In the genomic region with DNA sequence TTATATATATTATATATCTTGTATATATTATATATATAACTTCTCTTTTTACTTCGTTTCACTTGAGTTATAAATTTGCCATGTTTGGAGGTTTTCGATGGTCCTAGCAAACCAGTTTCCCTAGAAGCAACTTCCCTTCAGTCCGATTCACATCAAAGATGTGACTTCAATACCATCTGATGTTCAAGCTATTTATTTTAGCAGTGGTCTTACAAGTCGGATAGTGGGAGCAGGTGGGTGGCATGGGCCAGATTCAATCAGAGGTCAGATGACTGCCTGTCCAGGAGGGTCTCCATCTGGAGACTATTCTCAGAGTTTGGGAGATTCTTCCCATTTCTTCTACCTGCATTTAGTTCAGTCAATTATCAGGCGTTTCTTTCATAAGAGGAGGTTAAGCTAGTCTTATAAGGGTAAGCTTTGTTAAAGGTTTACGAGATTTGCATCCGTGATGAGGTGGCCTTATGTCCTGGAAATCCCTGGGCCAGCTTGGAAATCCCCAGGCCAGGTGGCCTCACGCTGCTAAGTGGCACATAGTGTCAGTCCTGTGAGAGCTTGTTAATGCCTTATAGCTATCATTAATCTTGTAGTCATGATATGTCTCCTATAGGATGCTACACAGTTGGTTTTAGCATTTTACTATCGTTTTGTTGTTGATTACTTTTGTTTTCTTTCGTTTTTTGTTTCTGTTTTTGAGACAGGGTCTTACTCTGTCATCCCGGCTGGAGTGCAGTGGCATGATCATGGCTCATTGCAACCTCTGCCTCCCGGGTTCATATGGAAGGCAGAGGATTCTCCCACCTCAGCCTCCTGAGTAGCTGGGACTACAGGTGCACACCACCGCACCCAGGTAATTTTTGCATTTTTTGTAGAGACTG, we compare ENCODE assay signal across 9 cellular contexts.
DNase-seq lines count a peak whose midpoint lies in the region; ATAC-seq and TF ChIP-seq lines count a peak whose summit lies in the region.
"Had no signal": no experiment of that assay in that cellular context is flagged by ENCODE, and none has a peak within 500 bp of the region (broad histone marks: within the 10 kb centered on the region; RNA-seq: fewer than 3 reads in every experiment).

No MANE protein-coding gene starts in this region.

- H3K79me2 ChIP-seq in SU-DHL-6 (ENCODE audit: insufficient read depth, low read length) = no peaks in the 10 kb centered on the region; the same call in 1 of the 2 replicates

- no peak for TF ChIP-seq CTCF in GM12864 (IDR thresholded peaks at IDR 0.05; ENCODE audit: low read depth, low read length, missing control alignments)
- TF ChIP-seq CTCF in SU-DHL-6 (IDR thresholded peaks at IDR 0.05; ENCODE audit: insufficient read depth, low read length, poor library complexity, severe bottlenecking) = no peak
- TF ChIP-seq CTCF in gastrocnemius medialis (IDR thresholded peaks at IDR 0.05 in 4 of 5, conservative IDR thresholded peaks at IDR 0.05 in 1 of 5) = no peak

- in situ Hi-C loops in gastrocnemius medialis (cut with MboI; ENCODE audit: low sequenced_read_pairs in 4 of 4) = no loop called here

- intact Hi-C loops in gastrocnemius medialis (cut with DNase I; ENCODE audit: low total_unique reads) = no loop called here

- no peaks in the 10 kb centered on the region for H3K9me3 ChIP-seq in SU-DHL-6 (ENCODE audit: insufficient read depth, low read length)
- no peaks in the 10 kb centered on the region for H3K9me3 ChIP-seq in gastrocnemius medialis

- H3K4me3 ChIP-seq in GM12864 (ENCODE audit: low read depth, low read length) (peak overlapping the region; percentile 24; the same call in 1 of the 2 replicates), SU-DHL-6 (ENCODE audit: insufficient read depth, low read length, poor library complexity, severe bottlenecking) (peak overlapping the region; percentile 8), gastrocnemius medialis (no peak overlapping the region)

- no peaks in the 10 kb centered on the region for H3K27me3 ChIP-seq in SU-DHL-6 (ENCODE audit: low read length)
- H3K27me3 ChIP-seq in gastrocnemius medialis = no peaks in the 10 kb centered on the region

- H3F3A ChIP-seq in SU-DHL-6 (ENCODE audit: insufficient read depth) = peaks cover 18% of the 10 kb centered on the region; the same call in 1 of the 2 replicates

- TF ChIP-seq POLR2A in gastrocnemius medialis (IDR thresholded peaks at IDR 0.05) = no peak

- no peaks in the 10 kb centered on the region for H3K4me1 ChIP-seq in gastrocnemius medialis

- H3K9me2 ChIP-seq in SU-DHL-6 (replicated peaks; ENCODE audit: insufficient read depth, low read length) = no peaks in the 10 kb centered on the region

- H3K9ac ChIP-seq in SU-DHL-6 (ENCODE audit: low read length) = peak overlapping the region; percentile 22; the same call in 1 of the 2 replicates

- no peaks in the 10 kb centered on the region for H4K20me1 ChIP-seq in SU-DHL-6 (ENCODE audit: low read depth, low read length)

- ATAC-seq in GM19351 (IDR thresholded peaks at IDR 0.05; ENCODE audit: unreplicated experiment) (peak; percentile 84), HG02943 (IDR thresholded peaks at IDR 0.05; ENCODE audit: low read depth, unreplicated experiment) (peak; percentile 73), gastrocnemius medialis (no peak)

- DNase-seq in GM12864 (ENCODE audit: low read depth) = peak; percentile 71
- no peak for DNase-seq in gastrocnemius medialis
- no peak for DNase-seq in epidermal melanocyte (ENCODE audit: insufficient read length, low spot score)
- no peak for DNase-seq in hippocampal formation (lab: John Stamatoyannopoulos, UW)
- no peak for DNase-seq in MV-4-11 (lab: John Stamatoyannopoulos, UW)
- DNase-seq: NCI-H2081 had no signal

- H3K27ac ChIP-seq in SU-DHL-6 (ENCODE audit: low read depth, low read length) (peak overlapping the region; percentile 69), gastrocnemius medialis (no peak overlapping the region)

- peak overlapping the region; percentile 58 for H3K4me2 ChIP-seq in SU-DHL-6 (ENCODE audit: low read depth, low read length, poor library complexity, severe bottlenecking)

- H2AFZ ChIP-seq in SU-DHL-6 (ENCODE audit: low read depth, low read length, severe bottlenecking) = no peak overlapping the region

- H3K36me3 ChIP-seq in SU-DHL-6 (ENCODE audit: low read length) = peaks cover 1% of the 10 kb centered on the region; the same call in 1 of the 2 replicates
- no peaks in the 10 kb centered on the region for H3K36me3 ChIP-seq in gastrocnemius medialis

Comparison
In these comparisons a context has a peak if more than half of its experiments do, and no peak if none do; other contexts are left out.
1. H3K4me3 ChIP-seq: peak in GM12864 (single experiment) and SU-DHL-6 (single experiment); none in gastrocnemius medialis (0 of 4).
2. ATAC-seq: peak in GM19351 (single experiment) and HG02943 (single experiment); none in gastrocnemius medialis (0 of 2).